1 cellular context compared by ENCODE assay signal in genomic region chr20:58596244-58597010, GRCh38.
TF ChIP-seq lines count a peak whose summit lies in the region.

No MANE protein-coding gene starts in this region.

TF ChIP-seq in K562, 482 proteins besides CTCF, POLR2A, EP300 and RAD21:
- TF ChIP-seq RBM25 (IDR thresholded peaks at IDR 0.05; ENCODE audit: low read depth, low read length, severe bottlenecking), result peak; percentile 78
- TF ChIP-seq PURB (CRISPR knock-in tag; IDR thresholded peaks at IDR 0.05; ENCODE audit: low read depth), result no peak
- TF ChIP-seq YBX1 (IDR thresholded peaks at IDR 0.05), result no peak
